ENCODE assay signal across 32 cellular contexts in genomic region chr11:40315122-40315521, GRCh38.
"Had no signal": no experiment of that assay in that cellular context is flagged by ENCODE, and none has a peak within 500 bp of the region (broad histone marks: within the 10 kb centered on the region; RNA-seq: fewer than 3 reads in every experiment).

No MANE protein-coding gene starts in this region.

- H3K27me3 ChIP-seq: ascending aorta, cardiac muscle cell had no signal

- ATAC-seq: activated CD8-positive, alpha-beta T cell treated with anti-CD3 and anti-CD28 coated beads for 36 hours; activated naive CD8-positive, alpha-beta T cell treated with anti-CD3 and anti-CD28 coated beads, Interleukin-2, amount 50 U/mL, for 24 hours; activated T-cell treated with anti-CD3 and anti-CD28 coated beads, Interleukin-2, amount 50 U/mL, for 4 hours; activated T-cell treated with anti-CD3 and anti-CD28 coated beads, Interleukin-2, amount 50 U/mL, for 72 hours; activated T-helper 17 cell treated with anti-CD3 and anti-CD28 coated beads, Interleukin-2, amount 50 U/mL, for 72 hours had no signal

- H3K36me3 ChIP-seq: ascending aorta, cardiac muscle cell had no signal

- H3K4me3 ChIP-seq: ascending aorta, cardiac muscle cell had no signal

- FAIRE-seq: bronchial epithelial cell, TTC549 had no signal

- H3K4me1 ChIP-seq: ascending aorta had no signal

- H3K27ac ChIP-seq: ascending aorta, cardiac muscle cell, VCaP had no signal

- H3K9me3 ChIP-seq: ascending aorta had no signal

- DNase-seq: activated B cell treated with CpG ODN at 0.5 μM for 24 hours; activated CD4-positive, alpha-beta memory T cell treated with anti-CD3 and anti-CD28 coated beads for 36 hours; activated CD4-positive, alpha-beta T cell treated with anti-CD3 and anti-CD28 coated beads for 4 hours; activated CD4-positive, alpha-beta T cell treated with anti-CD3 and anti-CD28 coated beads, Interleukin-2, amount 10 ng/mL, durations not matched to agents 24 days and 14 days; activated CD4-positive, alpha-beta T cell treated with anti-CD3 and anti-CD28 coated beads, Interleukin-2, amount 50 U/mL, for 1 hour; activated CD4-positive, alpha-beta T cell treated with anti-CD3 and anti-CD28 coated beads, Interleukin-2, amount 50 U/mL, for 4 hours; activated CD4-positive, CD25-positive, alpha-beta regulatory T cell treated with anti-CD3 and anti-CD28 coated beads, Interleukin-2, amount 50 U/mL, for 72 hours; activated CD8-positive, alpha-beta memory T cell treated with anti-CD3 and anti-CD28 coated beads, Interleukin-2, amount 50 U/mL, for 4 hours; activated CD8-positive, alpha-beta T cell treated with anti-CD3 and anti-CD28 coated beads for 36 hours; activated effector memory CD4-positive, alpha-beta T cell treated with anti-CD3 and anti-CD28 coated beads, Interleukin-2, amount 50 U/mL, for 16 hours; activated gamma-delta T cell treated with Interleukin-2 at 50 U/mL for 16 hours; activated naive CD4-positive, alpha-beta T cell; activated naive CD4-positive, alpha-beta T cell treated with anti-CD3 and anti-CD28 coated beads for 36 hours; activated naive CD8-positive, alpha-beta T cell treated with anti-CD3 and anti-CD28 coated beads, Interleukin-2, amount 10 ng/mL, durations not matched to agents 7 days and 5 days; activated naive CD8-positive, alpha-beta T cell treated with anti-CD3 and anti-CD28 coated beads, Interleukin-2, amount 50 U/mL, for 24 hours; activated T-cell treated with anti-CD3 and anti-CD28 coated beads for 4 hours; activated T-cell treated with anti-CD3 and anti-CD28 coated beads, Interleukin-2, amount 50 U/mL, for 1 hour; activated T-cell treated with anti-CD3 and anti-CD28 coated beads, Interleukin-2, amount 50 U/mL, for 4 hours; activated T-cell treated with anti-CD3 and anti-CD28 coated beads, Interleukin-2, amount 50 U/mL, for 72 hours; amygdala; anterior cingulate cortex; caudate nucleus; cerebellar nuclear complex; T-helper 1 cell; T-helper 2 cell; T-helper 9 cell had no signal
